In the genomic region with DNA sequence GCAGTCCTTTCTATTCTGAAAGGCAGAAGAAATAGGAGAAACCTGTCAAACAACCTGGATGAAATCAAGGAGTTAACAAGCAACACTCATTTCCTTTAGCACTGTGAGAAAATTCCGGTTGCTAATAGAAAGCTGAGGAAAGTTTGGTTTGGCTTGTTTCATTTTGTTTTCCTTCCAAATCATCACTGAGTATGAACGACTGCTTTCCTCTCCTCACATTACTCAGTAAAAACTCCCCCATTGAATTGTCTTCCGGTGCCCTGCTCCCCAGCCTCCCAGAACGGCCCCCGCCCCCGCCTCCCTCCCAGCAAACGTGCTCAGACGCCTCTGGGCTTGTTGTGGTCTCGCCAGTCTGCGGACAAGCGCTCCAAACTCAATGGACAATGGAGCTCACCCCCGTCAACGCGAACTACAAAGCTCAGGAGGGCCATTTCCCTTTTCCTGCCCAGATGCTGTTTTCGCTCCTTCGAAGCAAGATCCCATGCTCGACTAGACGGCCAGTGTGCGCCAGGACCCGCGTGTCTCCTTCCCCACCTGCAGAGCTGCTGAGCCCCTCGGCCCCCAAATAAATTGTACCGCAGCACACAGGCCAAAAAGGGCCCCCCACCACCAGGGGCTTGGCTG, we compare ENCODE assay signal across 8 cellular contexts. TPM values are rescaled to one million over a fixed set of nuclear protein-coding genes. Genes with fewer than 3 reads are reported as not detected.
DNase-seq lines count a peak whose midpoint lies in the region; ATAC-seq, FAIRE-seq and TF ChIP-seq lines count a peak whose summit lies in the region.

No MANE protein-coding gene starts in this region.

- peak; percentile 62 for DNase-seq in COR-L47 (lab: John Stamatoyannopoulos, UW)
- DNase-seq in HUDEP-2 (lab: John Stamatoyannopoulos, UW; ENCODE audit: unreplicated experiment in 76 of 76): peak in 45 of 76 experiments; percentile 2 to 64 (median 33)
- DNase-seq in SJCRH30: peak; percentile 79 to 83
- peak; percentile 73 for DNase-seq in activated naive CD4-positive, alpha-beta T cell treated with anti-CD3 and anti-CD28 coated beads, Interleukin-2, amount 10 ng/mL, durations not matched to agents 7 days and 5 days
- DNase-seq in frontal cortex (ENCODE audit: low spot score in 2 of 2): peak; percentile 61 to 63
- peak; percentile 82 for DNase-seq in testis

- peak overlapping the region; percentile 92 for H3K4me3 Mint-ChIP-seq in activated naive CD4-positive, alpha-beta T cell treated with anti-CD3 and anti-CD28 coated beads, Interleukin-2, amount 10 ng/mL, durations not matched to agents 7 days and 5 days

- H3K9me3 Mint-ChIP-seq in activated naive CD4-positive, alpha-beta T cell treated with anti-CD3 and anti-CD28 coated beads, Interleukin-2, amount 10 ng/mL, durations not matched to agents 7 days and 5 days: no peaks in the 10 kb centered on the region

- H3K4me1 ChIP-seq in SJCRH30 (peaks cover 9% of the 10 kb centered on the region; the same call in 1 of the 2 replicates), neuron (ENCODE audit: insufficient read depth, low read length) (peaks cover 15% of the 10 kb centered on the region), testis (no peaks in the 10 kb centered on the region)

- TF ChIP-seq POLR2A in testis (IDR thresholded peaks at IDR 0.05): no peak

- peak; percentile 25 for ATAC-seq in GM21367 (IDR thresholded peaks at IDR 0.05; ENCODE audit: unreplicated experiment)

- CTCF ChIA-PET in activated naive CD4-positive, alpha-beta T cell treated with anti-CD3 and anti-CD28 coated beads, Interleukin-2, amount 10 ng/mL, durations not matched to agents 7 days and 5 days (lab: Charles Lee): interaction anchor here (0.6 to 3.2 kb wide), 10 partner anchors 8 to 140 kb away, joined by 3 to 11 read pairs (median 3); no protein-coding TSS in a partner anchor

- 0 to 1% methylated on average over 22 to 23 of the region's 23 CpGs for WGBS in testis, 2 donors

- H3K9me3 ChIP-seq in SJCRH30 (replicated peaks): no peaks in the 10 kb centered on the region
- no peaks in the 10 kb centered on the region for H3K9me3 ChIP-seq in neuron (ENCODE audit: low read length)
- H3K9me3 ChIP-seq in testis: no peaks in the 10 kb centered on the region

- peak overlapping the region; percentile 63 for H2AFZ ChIP-seq in neuron (ENCODE audit: low read depth, low read length)

- peaks cover 23% of the 10 kb centered on the region for H3K36me3 Mint-ChIP-seq in activated naive CD4-positive, alpha-beta T cell treated with anti-CD3 and anti-CD28 coated beads, Interleukin-2, amount 10 ng/mL, durations not matched to agents 7 days and 5 days

- intact Hi-C loops in testis (cut with DNase I; ENCODE audit: low total_unique reads): no loop called here

- H3K27me3 Mint-ChIP-seq in activated naive CD4-positive, alpha-beta T cell treated with anti-CD3 and anti-CD28 coated beads, Interleukin-2, amount 10 ng/mL, durations not matched to agents 7 days and 5 days: peaks cover 33% of the 10 kb centered on the region

- TF ChIP-seq CTCF in testis (IDR thresholded peaks at IDR 0.05): no peak

- peaks cover 44% of the 10 kb centered on the region for H3K4me1 Mint-ChIP-seq in activated naive CD4-positive, alpha-beta T cell treated with anti-CD3 and anti-CD28 coated beads, Interleukin-2, amount 10 ng/mL, durations not matched to agents 7 days and 5 days

- H3K27me3 ChIP-seq in SJCRH30: no peaks in the 10 kb centered on the region
- peaks cover 3% of the 10 kb centered on the region for H3K27me3 ChIP-seq in neuron (ENCODE audit: insufficient read depth, low read length)
- no peaks in the 10 kb centered on the region for H3K27me3 ChIP-seq in testis

- H3K27ac ChIP-seq in SJCRH30: peak overlapping the region; percentile 79
- peak overlapping the region; percentile 86 to 87 for H3K27ac ChIP-seq in testis

- H3K36me3 ChIP-seq in SJCRH30 (peaks cover 4% of the 10 kb centered on the region; the same call in 1 of the 2 replicates), neuron (ENCODE audit: insufficient read depth, low read length) (peaks cover 6% of the 10 kb centered on the region), testis (ENCODE audit: low read depth, missing control alignments) (no peaks in the 10 kb centered on the region)

- peak overlapping the region; percentile 95 for H3K27ac Mint-ChIP-seq in activated naive CD4-positive, alpha-beta T cell treated with anti-CD3 and anti-CD28 coated beads, Interleukin-2, amount 10 ng/mL, durations not matched to agents 7 days and 5 days

- FAIRE-seq in frontal cortex (lab: Jason Lieb, UNC): no peak

- H3K4me3 ChIP-seq in SJCRH30 (peak overlapping the region; percentile 89), neuron (ENCODE audit: low read length) (peak overlapping the region; percentile 98), testis (peak overlapping the region; percentile 79 to 87)

RNA-seq across cellular contexts. Expression of a gene that starts 0.7 kb away (rescaled TPM):
- total RNA-seq in SJCRH30 (2014; rRNA removed; shearing (Covaris generic)): 28.2 and 29.7 TPM in 2 replicates
- total RNA-seq in frontal cortex (81.9 TPM), testis (10 to 100 TPM; 26.5 to 29.7 TPM)
- polyA plus RNA-seq in testis (ENCODE audit: insufficient read depth, low read depth, low replicate concordance): 12.7 TPM

RNA-seq across cellular contexts. Expression of a gene that starts 11.9 kb away (rescaled TPM):
- 0.23 and 0.24 TPM in 2 replicates for total RNA-seq in SJCRH30 (2014; rRNA removed; shearing (Covaris generic))
- 0.41 TPM for total RNA-seq in frontal cortex
- 1 to 10 TPM; 5.8 to 7.1 TPM for total RNA-seq in testis
- polyA plus RNA-seq in testis (ENCODE audit: insufficient read depth, low read depth, low replicate concordance): 8.6 TPM

Comparison
In these comparisons a context has a peak if more than half of its experiments do, and no peak if none do; other contexts are left out.
1. Peak in every context shown above with its lines: DNase-seq, ATAC-seq, H3K4me3 ChIP-seq and H3K27ac ChIP-seq.